ENCODE assay signal across 1 cellular context in genomic region chr3:57951106-57951882, GRCh38.
A peak's percentile ranks its signal among the peaks of the same experiment; 100 is the strongest.
TF ChIP-seq lines count a peak whose summit lies in the region.

No MANE protein-coding gene starts in this region.

TF ChIP-seq in K562, 482 proteins besides CTCF, POLR2A, EP300 and RAD21 (continued from another document and continues in another):
- TF ChIP-seq FOXP4 (CRISPR knock-in tag; IDR thresholded peaks at IDR 0.05; ENCODE audit: borderline replicate concordance) (no peak), TAF1 (IDR thresholded peaks at IDR 0.05; ENCODE audit: control insufficient read depth, extremely low read depth, insufficient read depth, low read length, severe bottlenecking) (no peak), RBM25 (IDR thresholded peaks at IDR 0.05; ENCODE audit: low read depth, low read length, severe bottlenecking) (no peak), HOMEZ (CRISPR knock-in tag; IDR thresholded peaks at IDR 0.05) (no peak), USF2 (CRISPR knock-in tag; IDR thresholded peaks at IDR 0.05) (no peak), CREB3 (tag; conservative IDR thresholded peaks at IDR 0.05; ENCODE audit: low read depth) (peak; percentile 65; the same call in 1 of the 2 replicates), SMARCA5 (IDR thresholded peaks at IDR 0.05) (no peak), TEAD4 (IDR thresholded peaks at IDR 0.05; ENCODE audit: low read length) (no peak), TEAD4 (CRISPR knock-in tag; IDR thresholded peaks at IDR 0.05; ENCODE audit: borderline replicate concordance) (no peak), GATAD2A (IDR thresholded peaks at IDR 0.05) (no peak), ZKSCAN8 (CRISPR knock-in tag; IDR thresholded peaks at IDR 0.05) (peak; percentile 9; the same call in 1 of the 2 replicates), CHD7 (IDR thresholded peaks at IDR 0.05; ENCODE audit: low read depth, low read length) (no peak), THRB (CRISPR knock-in tag; conservative IDR thresholded peaks at IDR 0.05) (no peak), PKNOX1 (IDR thresholded peaks at IDR 0.05) (peak; percentile 93), KLF13 (tag; IDR thresholded peaks at IDR 0.05; ENCODE audit: borderline replicate concordance, low read depth) (no peak), ZNF639 (CRISPR knock-in tag; conservative IDR thresholded peaks at IDR 0.05 in 1 of 2, IDR thresholded peaks at IDR 0.05 in 1 of 2) (peak in 1 of 2 experiments; percentile 65; a peak in 2 of 4 replicates), GABPA (tag; conservative IDR thresholded peaks at IDR 0.05; ENCODE audit: low read depth) (no peak; the same call in 1 of the 2 replicates), KLF10 (CRISPR knock-in tag; IDR thresholded peaks at IDR 0.05) (no peak), SFPQ (IDR thresholded peaks at IDR 0.05; ENCODE audit: low read depth, low read length) (no peak), TRIM28 (IDR thresholded peaks at IDR 0.05) (no peak; the same call in 1 of the 2 replicates), DMBX1 (CRISPR knock-in tag; IDR thresholded peaks at IDR 0.05; ENCODE audit: borderline replicate concordance) (no peak), ZNF280B (CRISPR knock-in tag; IDR thresholded peaks at IDR 0.05) (no peak), SMARCE1 (IDR thresholded peaks at IDR 0.05) (peak; percentile 83), ERF (CRISPR knock-in tag; IDR thresholded peaks at IDR 0.05) (no peak; the same call in 1 of the 2 replicates), L3MBTL2 (IDR thresholded peaks at IDR 0.05) (peak; percentile 30), NUFIP1 (IDR thresholded peaks at IDR 0.05; ENCODE audit: partially characterized antibody) (no peak), U2AF2 (optimal IDR thresholded peaks at IDR 0.05; ENCODE audit: low read depth, low read length) (no peak)
